34 cellular contexts compared by ENCODE assay signal in the genomic region with DNA sequence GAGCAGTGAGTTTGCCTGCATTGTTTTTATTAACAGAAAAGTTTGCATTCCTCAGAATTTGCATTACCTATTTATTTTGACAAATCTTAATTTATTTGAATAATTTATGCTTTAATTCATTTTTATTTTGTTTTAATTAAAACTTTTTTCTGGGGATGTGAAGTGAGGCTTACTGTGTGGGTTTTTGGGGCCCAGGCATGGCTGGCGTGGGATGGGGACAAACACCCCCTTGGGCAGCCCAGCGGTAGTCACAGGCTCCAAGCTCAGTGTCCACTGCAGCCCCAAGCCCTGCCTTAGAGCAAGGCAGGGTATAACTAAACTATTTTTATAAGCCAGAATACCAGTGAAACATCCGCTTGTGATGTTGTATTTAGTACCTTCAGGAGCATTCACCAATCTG.
DNase-seq lines count a peak whose midpoint lies in the region; ATAC-seq, FAIRE-seq and TF ChIP-seq lines count a peak whose summit lies in the region.
"Had no signal": no experiment of that assay in that cellular context is flagged by ENCODE, and none has a peak within 500 bp of the region (broad histone marks: within the 10 kb centered on the region; RNA-seq: fewer than 3 reads in every experiment).

No MANE protein-coding gene starts in this region.

- no peak for FAIRE-seq in small intestine (lab: Jason Lieb, UNC)
- FAIRE-seq: A204.1, A549, D721Med had no signal

- no peaks in the 10 kb centered on the region for H3K79me2 ChIP-seq in osteoblast (ENCODE audit: insufficient read depth, low read length)

- H3K27me3 ChIP-seq in right atrium auricular region = no peaks in the 10 kb centered on the region
- no peaks in the 10 kb centered on the region for H3K27me3 ChIP-seq in osteoblast (ENCODE audit: insufficient read depth, low read length)
- no peaks in the 10 kb centered on the region for H3K27me3 ChIP-seq in upper lobe of right lung
- no peaks in the 10 kb centered on the region for H3K27me3 ChIP-seq in small intestine (ENCODE audit: control insufficient read depth in 2 of 2, insufficient read depth in 2 of 2, low read length in 2 of 2)
- no peaks in the 10 kb centered on the region for H3K27me3 ChIP-seq in body of pancreas
- H3K27me3 ChIP-seq: BE2C; BLaER1; BLaER1 treated with 17β-estradiol and CSF1 and Interleukin-3, amounts not matched to agents 10 nM and 100 nM had no signal

- no peak overlapping the region for H3K4me2 ChIP-seq in osteoblast (ENCODE audit: insufficient read depth, low read length)
- H3K4me2 ChIP-seq: A549; BLaER1; BLaER1 treated with 17β-estradiol and CSF1 and Interleukin-3, amounts not matched to agents 10 nM and 100 nM had no signal

- H3K36me3 ChIP-seq in right atrium auricular region = no peaks in the 10 kb centered on the region
- no peaks in the 10 kb centered on the region for H3K36me3 ChIP-seq in osteoblast (ENCODE audit: insufficient read depth, low read length)
- H3K36me3 ChIP-seq in upper lobe of right lung = no peaks in the 10 kb centered on the region
- no peaks in the 10 kb centered on the region for H3K36me3 ChIP-seq in small intestine (ENCODE audit: control insufficient read depth in 2 of 2, insufficient read depth in 2 of 2, low read length in 2 of 2)
- H3K36me3 ChIP-seq in body of pancreas (replicated peaks in 1 of 2; ENCODE audit: insufficient read depth in 1 of 2, low read depth in 2 of 2) = no peaks in the 10 kb centered on the region
- H3K36me3 ChIP-seq: BE2C; BLaER1; BLaER1 treated with 17β-estradiol and CSF1 and Interleukin-3, amounts not matched to agents 10 nM and 100 nM had no signal

- TF ChIP-seq POLR2A in body of pancreas (IDR thresholded peaks at IDR 0.05) = no peak

- intact Hi-C loops in cardiac septum (cut with DNase I) (no loop called here), posterior vena cava (cut with DNase I) (no loop called here), upper lobe of right lung (cut with DNase I) (no loop called here), body of pancreas (cut with DNase I) (no loop called here)

- H3K4me1 ChIP-seq in right atrium auricular region = peaks cover 0 to 5% of the 10 kb centered on the region in 2 donors
- no peaks in the 10 kb centered on the region for H3K4me1 ChIP-seq in osteoblast (ENCODE audit: insufficient read depth, low read length)
- no peaks in the 10 kb centered on the region for H3K4me1 ChIP-seq in upper lobe of right lung
- no peaks in the 10 kb centered on the region for H3K4me1 ChIP-seq in small intestine (ENCODE audit: control insufficient read depth in 2 of 2, insufficient read depth in 1 of 2, low read depth in 1 of 2, low read length in 1 of 2)
- peaks cover 24% of the 10 kb centered on the region for H3K4me1 ChIP-seq in body of pancreas
- H3K4me1 ChIP-seq: A549, BE2C, Caco-2 had no signal

- peak; percentile 57 for DNase-seq in cardiac septum (ENCODE audit: low spot score)
- DNase-seq in right atrium auricular region (ENCODE audit: low spot score) = no peak
- DNase-seq in osteoblast (ENCODE audit: insufficient read length, low spot score, missing footprints) = peak; percentile 15
- peak; percentile 29 for DNase-seq in posterior vena cava (ENCODE audit: low spot score)
- peak; percentile 17 for DNase-seq in upper lobe of right lung
- no peak for DNase-seq in central memory CD4-positive, alpha-beta T cell
- no peak for DNase-seq in small intestine
- DNase-seq in body of pancreas = no peak
- DNase-seq: 8988T; ACHN; AML-193; BE2C; C1 segment of cervical spinal cord; Caco-2; Calu3; CD4-positive, alpha-beta memory T cell; CD4-positive, alpha-beta T cell; CD4-positive, CD25-positive, alpha-beta regulatory T cell; CD8-positive, alpha-beta T cell; COR-L47; DMS 273 treated with DMSO at 0.1 percent for 48 hours; DMS153; DMS53; DMS79; DMS79 treated with DMSO at 0.1 percent for 48 hours; DND-41; EL had no signal

- ATAC-seq in upper lobe of right lung (no peak), body of pancreas (no peak)
- ATAC-seq: CD8-positive, alpha-beta T cell had no signal

- H4K20me1 ChIP-seq in osteoblast (ENCODE audit: insufficient read depth, low read length) = no peaks in the 10 kb centered on the region
- H4K20me1 ChIP-seq: BLaER1; BLaER1 treated with 17β-estradiol and CSF1 and Interleukin-3, amounts not matched to agents 10 nM and 100 nM had no signal

- WGBS in small intestine, 3 donors = 89 to 94% (median 93%) methylated on average over 3 of the region's 3 CpGs
- 82 to 91% methylated on average over 3 of the region's 3 CpGs for WGBS in body of pancreas, 2 donors

- no peak overlapping the region for H2AFZ ChIP-seq in osteoblast (ENCODE audit: low read length)

- no peaks in the 10 kb centered on the region for H3K9me3 ChIP-seq in right atrium auricular region
- H3K9me3 ChIP-seq in osteoblast (ENCODE audit: low read depth, low read length) = no peaks in the 10 kb centered on the region
- H3K9me3 ChIP-seq in upper lobe of right lung = no peaks in the 10 kb centered on the region
- H3K9me3 ChIP-seq in small intestine (ENCODE audit: control insufficient read depth, low read depth) = no peaks in the 10 kb centered on the region
- no peaks in the 10 kb centered on the region for H3K9me3 ChIP-seq in body of pancreas
- H3K9me3 ChIP-seq: A549; BE2C; BLaER1 treated with 17β-estradiol and CSF1 and Interleukin-3, amounts not matched to agents 10 nM and 100 nM; Caco-2 had no signal

- no peak for TF ChIP-seq CTCF in right atrium auricular region (IDR thresholded peaks at IDR 0.05)
- TF ChIP-seq CTCF in osteoblast (IDR thresholded peaks at IDR 0.05; ENCODE audit: extremely low read depth, low read depth, low read length) = no peak
- no peak for TF ChIP-seq CTCF in upper lobe of right lung (IDR thresholded peaks at IDR 0.05)
- no peak for TF ChIP-seq CTCF in body of pancreas (IDR thresholded peaks at IDR 0.05)

- H3K27ac ChIP-seq in right atrium auricular region (no peak overlapping the region), osteoblast (ENCODE audit: low read depth, low read length) (no peak overlapping the region), upper lobe of right lung (no peak overlapping the region), small intestine (ENCODE audit: low read depth in 1 of 2, low read length in 1 of 2) (no peak overlapping the region), body of pancreas (no peak overlapping the region)
- H3K27ac ChIP-seq: 22Rv1; A549; BLaER1; BLaER1 treated with 17β-estradiol and CSF1 and Interleukin-3, amounts not matched to agents 10 nM and 100 nM; C4-2B had no signal

- H3K4me3 ChIP-seq in right atrium auricular region (no peak overlapping the region), osteoblast (ENCODE audit: insufficient read depth, low read length) (no peak overlapping the region), upper lobe of right lung (no peak overlapping the region), small intestine (ENCODE audit: low read depth in 1 of 2, low read length in 2 of 2) (no peak overlapping the region), body of pancreas (no peak overlapping the region)
- H3K4me3 ChIP-seq: A549; BLaER1; BLaER1 treated with 17β-estradiol and CSF1 and Interleukin-3, amounts not matched to agents 10 nM and 100 nM had no signal

Comparison
In these comparisons a context has a peak if more than half of its experiments do, and no peak if none do; other contexts are left out.
1. DNase-seq: peak in cardiac septum (single experiment), osteoblast (single experiment), posterior vena cava (single experiment) and upper lobe of right lung (single experiment); none in right atrium auricular region (single experiment), central memory CD4-positive, alpha-beta T cell (single experiment), small intestine (single experiment) and body of pancreas (0 of 4).